15 cellular contexts compared by ENCODE assay signal in genomic region chr17:77312786-77313599, GRCh38.
DNase-seq lines count a peak whose midpoint lies in the region; ATAC-seq, FAIRE-seq and TF ChIP-seq lines count a peak whose summit lies in the region.
"Had no signal": no experiment of that assay in that cellular context is flagged by ENCODE, and none has a peak within 500 bp of the region (broad histone marks: within the 10 kb centered on the region; RNA-seq: fewer than 3 reads in every experiment).

No MANE protein-coding gene starts in this region.

- intact Hi-C loops in HepG2 (cut with micrococcal nuclease; ENCODE audit: unreplicated experiment), result no loop called here

- ATAC-seq in HepG2 (peak; percentile 70), GM21528 (IDR thresholded peaks at IDR 0.05; ENCODE audit: low FRiP score, unreplicated experiment) (no peak)
- ATAC-seq: activated CD8-positive, alpha-beta T cell treated with anti-CD3 and anti-CD28 coated beads for 36 hours had no signal

- H3K27me3 ChIP-seq in HepG2 (ENCODE audit: control insufficient read depth in 1 of 2, insufficient read depth in 2 of 2, low read length in 2 of 2), result no peaks in the 10 kb centered on the region
- peaks cover 0 to 3% (median 0%) of the 10 kb centered on the region in 5 donors for H3K27me3 ChIP-seq in subcutaneous abdominal adipose tissue (ENCODE audit: control insufficient read depth in 5 of 5, insufficient read depth in 4 of 5, low read length in 5 of 5)
- H3K27me3 ChIP-seq: upper lobe of left lung had no signal

- H2AFZ ChIP-seq in HepG2 (ENCODE audit: low read length), result no peak overlapping the region

- H3K79me2 ChIP-seq in HepG2 (ENCODE audit: insufficient read depth, low read length), result peaks cover 78% of the 10 kb centered on the region

- H3K36me3 ChIP-seq in HepG2 (replicated peaks in 1 of 2; ENCODE audit: control insufficient read depth in 1 of 2, insufficient read depth in 2 of 2, low read length in 2 of 2) (peaks cover 38 to 73% of the 10 kb centered on the region in 2 experiments), subcutaneous abdominal adipose tissue (ENCODE audit: control insufficient read depth in 5 of 5, insufficient read depth in 5 of 5, low read length in 5 of 5) (no peaks in the 10 kb centered on the region)
- H3K36me3 ChIP-seq: upper lobe of left lung had no signal

- TSS peak; percentile 21 for BruUV-seq in HepG2 (replicated peaks; lab: Mats Ljungman, UMichigan)

- H3K4me2 ChIP-seq in HepG2 (ENCODE audit: low read depth, low read length), result peak overlapping the region; percentile 36

- TF ChIP-seq POLR2A in HepG2 (IDR thresholded peaks at IDR 0.05; ENCODE audit: insufficient read depth in 1 of 2, low read depth in 2 of 2, low read length in 2 of 2), result no peak

- H3K9me3 ChIP-seq in HepG2 (ENCODE audit: low read length), result no peaks in the 10 kb centered on the region
- H3K9me3 ChIP-seq in subcutaneous abdominal adipose tissue (ENCODE audit: control insufficient read depth in 5 of 5, low read length in 5 of 5), result no peaks in the 10 kb centered on the region
- H3K9me3 ChIP-seq: upper lobe of left lung had no signal

- no peak overlapping the region for H3K9ac ChIP-seq in HepG2 (ENCODE audit: insufficient read depth, low read depth, low read length)
- peak overlapping the region in 1 of 5 donors; percentile 17 for H3K9ac ChIP-seq in subcutaneous abdominal adipose tissue (ENCODE audit: low read length in 5 of 5)

- peaks cover 61% of the 10 kb centered on the region; the same call in 1 of the 2 replicates for H4K20me1 ChIP-seq in HepG2 (ENCODE audit: insufficient read depth, low read length)

- CTCF ChIA-PET in HepG2 (lab: Yijun Ruan, JAX; ENCODE audit: low intra/inter-chr PET ratio, low total read pairs), result no interaction called here

- POLR2A ChIA-PET in HepG2 (lab: Yijun Ruan, JAX), result interaction anchor here (0.8 to 2.5 kb wide), 7 partner anchors 10 to 138 kb away, joined by 3 to 27 read pairs (median 6); no protein-coding TSS in a partner anchor

- TF ChIP-seq EP300 in HepG2 (IDR thresholded peaks at IDR 0.05; ENCODE audit: low read depth in 2 of 2, low read length in 2 of 2) (no peak), HepG2 (CRISPR knock-in tag; IDR thresholded peaks at IDR 0.05; ENCODE audit: borderline replicate concordance) (no peak)

- H3K27ac ChIP-seq in HepG2 (ENCODE audit: extremely low read length, insufficient read depth, low read length), result peak overlapping the region; percentile 50
- peak overlapping the region; percentile 54 for H3K27ac ChIP-seq in subcutaneous abdominal adipose tissue (ENCODE audit: low read depth, low read length)
- H3K27ac ChIP-seq: upper lobe of left lung had no signal

- 66% methylated on average over 23 of the region's 23 CpGs for WGBS in HepG2 (ENCODE audit: low lambda C conversion rate)

- FAIRE-seq in HepG2 (lab: Jason Lieb, UNC), result peak; percentile 55

- 0 out of 2 replicates have a peak, but pooled peaks have one; percentile 16 for TF ChIP-seq CTCF in HepG2 (CRISPR knock-in tag; IDR thresholded peaks at IDR 0.05)

- no peak for TF ChIP-seq RAD21 in HepG2 (CRISPR knock-in tag; IDR thresholded peaks at IDR 0.05)

- H3K4me1 ChIP-seq in HepG2 (ENCODE audit: insufficient read depth, low read length) (peaks cover 56% of the 10 kb centered on the region), subcutaneous abdominal adipose tissue (ENCODE audit: control insufficient read depth in 5 of 5, insufficient read depth in 5 of 5, low read length in 5 of 5) (peaks cover 0 to 40% (median 34%) of the 10 kb centered on the region in 5 donors)

- H3K4me3 ChIP-seq in HepG2 (replicated peaks in 1 of 3; ENCODE audit: insufficient read depth in 1 of 3, low read depth in 2 of 3, low read length in 3 of 3) (no peak overlapping the region), subcutaneous abdominal adipose tissue (ENCODE audit: low read depth in 1 of 5, low read length in 5 of 5) (peak overlapping the region in 2 of 5 donors; percentile 13 to 27)
- H3K4me3 ChIP-seq: skin epidermis, upper lobe of left lung had no signal

- peak; percentile 24 for DNase-seq in GOT3 (lab: John Stamatoyannopoulos, UW)
- DNase-seq in cerebellum (ENCODE audit: low spot score), result peak; percentile 77
- DNase-seq in HepG2 (ENCODE audit: low spot score), result peak; percentile 66
- DNase-seq in NCI-H748 (lab: John Stamatoyannopoulos, UW; ENCODE audit: unreplicated experiment), result no peak
- no peak for DNase-seq in NCI-H774 (lab: John Stamatoyannopoulos, UW)
- DNase-seq in LoVo (ENCODE audit: low spot score), result no peak
- DNase-seq: activated CD8-positive, alpha-beta T cell treated with anti-CD3 and anti-CD28 coated beads for 36 hours; cerebellar nuclear complex; GF-D8; NCI-H1105; SIG-M5; upper lobe of left lung had no signal

- in situ Hi-C loops in HepG2 (cut with HindIII; ENCODE audit: extremely low pct_ligation_motif_present, low pct_unique_long_range_greater_than_20kb), result no loop called here

TF ChIP-seq in HepG2, 621 proteins besides CTCF, POLR2A, EP300 and RAD21 (continues in another document):
- TF ChIP-seq NCOR1 (IDR thresholded peaks at IDR 0.05; ENCODE audit: borderline replicate concordance, low read length) (peak; percentile 31; the same call in 1 of the 2 replicates), FOXP4 (CRISPR knock-in tag; IDR thresholded peaks at IDR 0.05) (peak; percentile 46), HOXD1 (CRISPR knock-in tag; IDR thresholded peaks at IDR 0.05) (peak; percentile 27; the same call in 1 of the 2 replicates), CBX5 (CRISPR knock-in tag; IDR thresholded peaks at IDR 0.05; ENCODE audit: borderline replicate concordance) (no peak), RXRA (CRISPR knock-in tag; IDR thresholded peaks at IDR 0.05) (peak; percentile 76), ZNF367 (CRISPR knock-in tag; IDR thresholded peaks at IDR 0.05; ENCODE audit: borderline replicate concordance) (0 out of 2 replicates have a peak, but pooled peaks have one; percentile 29), ZNF225 (CRISPR knock-in tag; IDR thresholded peaks at IDR 0.05) (no peak), ASH2L (IDR thresholded peaks at IDR 0.05; ENCODE audit: insufficient read length, low read depth, low read length) (peak; percentile 38), KAT8 (CRISPR knock-in tag; IDR thresholded peaks at IDR 0.05) (0 out of 2 replicates have a peak, but pooled peaks have one; percentile 27), RFXAP (CRISPR knock-in tag; IDR thresholded peaks at IDR 0.05; ENCODE audit: borderline replicate concordance) (peak; percentile 50; the same call in 1 of the 2 replicates), ZNF614 (CRISPR knock-in tag; IDR thresholded peaks at IDR 0.05; ENCODE audit: borderline replicate concordance) (no peak), ADNP (CRISPR knock-in tag; IDR thresholded peaks at IDR 0.05) (no peak), HDAC1 (CRISPR knock-in tag; IDR thresholded peaks at IDR 0.05) (peak; percentile 39; the same call in 1 of the 2 replicates), ZNF564 (CRISPR knock-in tag; IDR thresholded peaks at IDR 0.05) (0 out of 2 replicates have a peak, but pooled peaks have one; percentile 41), ZNF343 (CRISPR knock-in tag; IDR thresholded peaks at IDR 0.05) (no peak), GRHL1 (CRISPR knock-in tag; conservative IDR thresholded peaks at IDR 0.05) (no peak)

Comparison
In these comparisons a context has a peak if more than half of its experiments do, and no peak if none do; other contexts are left out.
1. DNase-seq: peak in GOT3 (single experiment), cerebellum (single experiment) and HepG2 (single experiment); none in NCI-H748 (single experiment), NCI-H774 (single experiment) and LoVo (single experiment).